1 cellular context compared by ENCODE assay signal in genomic region chr11:57325735-57326048, GRCh38.
TF ChIP-seq lines count a peak whose summit lies in the region.

No MANE protein-coding gene starts in this region.

TF ChIP-seq in HCT116, 20 proteins besides CTCF, POLR2A, EP300 and RAD21 (continued from another document):
- TF ChIP-seq REST (IDR thresholded peaks at IDR 0.05; ENCODE audit: low read depth) (no peak), ZNF274 (IDR thresholded peaks at IDR 0.05; ENCODE audit: low read depth, low read length) (no peak), ZFX (IDR thresholded peaks at IDR 0.05) (no peak), ATF3 (IDR thresholded peaks at IDR 0.05) (no peak), EGR1 (IDR thresholded peaks at IDR 0.05; ENCODE audit: low read depth) (no peak), CBX3 (IDR thresholded peaks at IDR 0.05; ENCODE audit: low read depth) (no peak), JUND (IDR thresholded peaks at IDR 0.05) (no peak)
